ENCODE assay signal across 8 cellular contexts in the genomic region with DNA sequence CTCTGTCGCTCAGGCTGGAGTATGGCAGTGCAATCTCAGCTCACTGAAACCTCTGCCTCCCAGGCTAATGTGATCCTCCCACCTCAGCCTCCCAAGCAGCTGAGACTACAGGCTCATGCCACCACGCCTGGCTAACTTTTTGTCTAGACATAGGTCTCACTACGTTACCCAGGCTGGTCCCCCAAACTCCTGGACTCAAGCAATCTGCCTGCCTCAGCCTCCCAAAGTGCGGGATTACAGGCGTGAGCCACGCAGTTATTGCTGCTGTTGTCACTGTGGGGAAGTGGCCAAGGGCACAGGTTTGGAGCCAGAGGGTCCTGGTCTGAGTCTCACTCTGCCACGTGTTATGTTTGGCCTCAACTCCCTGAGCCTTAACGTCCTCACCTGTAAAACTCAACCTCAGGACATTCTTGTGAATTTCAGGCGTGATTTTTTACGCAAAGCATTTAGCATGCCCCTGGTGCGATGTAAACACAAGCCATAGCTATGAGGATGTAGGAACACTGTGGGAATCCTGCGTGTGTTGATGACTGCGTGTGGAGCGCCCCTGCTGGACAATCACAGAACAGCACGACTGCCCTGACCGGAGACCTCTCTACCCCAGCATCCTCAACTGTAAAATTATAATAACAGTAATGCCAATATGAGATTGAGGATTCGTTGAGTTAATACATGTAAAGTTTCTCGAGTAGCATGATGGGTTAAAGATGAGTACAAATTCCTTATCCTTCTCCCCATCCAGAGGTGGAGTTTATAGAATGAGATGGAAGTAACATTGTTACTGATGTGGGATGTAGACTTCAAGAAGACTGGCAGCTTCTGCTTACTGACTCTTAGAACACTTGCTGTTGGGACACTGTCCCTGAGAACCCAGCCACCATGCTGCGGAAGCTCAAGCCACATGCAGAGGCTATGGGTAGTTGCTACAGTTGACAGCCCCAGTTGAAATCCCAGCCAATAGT. TPM values are rescaled to one million over a fixed set of nuclear protein-coding genes. Genes with fewer than 3 reads are reported as not detected.
DNase-seq lines count a peak whose midpoint lies in the region; ATAC-seq and TF ChIP-seq lines count a peak whose summit lies in the region.

No MANE protein-coding gene starts in this region.

- H3K4me3 ChIP-seq in Panc1 (ENCODE audit: low read depth in 2 of 2, low read length in 2 of 2) (no peak overlapping the region), sigmoid colon (no peak overlapping the region)

- H3K27me3 ChIP-seq in Panc1 (ENCODE audit: control insufficient read depth, insufficient read depth, low read length) (no peaks in the 10 kb centered on the region), sigmoid colon (no peaks in the 10 kb centered on the region)

- no peak for TF ChIP-seq EP300 in sigmoid colon (IDR thresholded peaks at IDR 0.05)

- peak; percentile 69 for DNase-seq in DMS 273 (lab: John Stamatoyannopoulos, UW; ENCODE audit: unreplicated experiment)
- DNase-seq in DMS 273 treated with DMSO at 0.1 percent for 48 hours (lab: John Stamatoyannopoulos, UW) = no peak
- no peak for DNase-seq in Panc1 (ENCODE audit: low read depth, low spot score)
- peak; percentile 47 for DNase-seq in activated T-helper 2 cell treated with anti-CD3 and anti-CD28 coated beads, Interferon-gamma antibody, Interleukin-2, Interleukin-4, amounts not matched to agents 10 μg/mL and 5 μg/mL and 100 μg/mL, durations not matched to agents 14 hours and 24 hours and 36 hours (ENCODE audit: low spot score)
- DNase-seq in globus pallidus (ENCODE audit: low spot score) = peak; percentile 38
- DNase-seq in sigmoid colon = peak; percentile 75

- 28 to 33% methylated on average over 19 of the region's 19 CpGs for WGBS in sigmoid colon, 2 donors

- H3K4me1 Mint-ChIP-seq in activated T-helper 2 cell treated with anti-CD3 and anti-CD28 coated beads, Interferon-gamma antibody, Interleukin-2, Interleukin-4, amounts not matched to agents 10 μg/mL and 5 μg/mL and 100 μg/mL, durations not matched to agents 14 hours and 24 hours and 36 hours (ENCODE audit: low read depth) = peaks cover 4% of the 10 kb centered on the region

- no peaks in the 10 kb centered on the region for H3K36me3 Mint-ChIP-seq in activated T-helper 2 cell treated with anti-CD3 and anti-CD28 coated beads, Interferon-gamma antibody, Interleukin-2, Interleukin-4, amounts not matched to agents 10 μg/mL and 5 μg/mL and 100 μg/mL, durations not matched to agents 14 hours and 24 hours and 36 hours (ENCODE audit: low read depth)

- no peak for TF ChIP-seq POLR2A in sigmoid colon (IDR thresholded peaks at IDR 0.05)

- H3K4me1 ChIP-seq in Panc1 (ENCODE audit: control insufficient read depth, insufficient read depth, low read length) (no peaks in the 10 kb centered on the region), sigmoid colon (peaks cover 0 to 2% (median 0%) of the 10 kb centered on the region in 4 donors)

- no peak overlapping the region for H3K4me3 Mint-ChIP-seq in activated T-helper 2 cell treated with anti-CD3 and anti-CD28 coated beads, Interferon-gamma antibody, Interleukin-2, Interleukin-4, amounts not matched to agents 10 μg/mL and 5 μg/mL and 100 μg/mL, durations not matched to agents 14 hours and 24 hours and 36 hours (ENCODE audit: low read depth)

- H3K9me3 ChIP-seq in Panc1 (ENCODE audit: control insufficient read depth, insufficient read depth, low read depth, low read length) (no peaks in the 10 kb centered on the region), sigmoid colon (no peaks in the 10 kb centered on the region)

- peaks cover 16% of the 10 kb centered on the region for H3K27me3 Mint-ChIP-seq in activated T-helper 2 cell treated with anti-CD3 and anti-CD28 coated beads, Interferon-gamma antibody, Interleukin-2, Interleukin-4, amounts not matched to agents 10 μg/mL and 5 μg/mL and 100 μg/mL, durations not matched to agents 14 hours and 24 hours and 36 hours (ENCODE audit: low read depth)

- H3K36me3 ChIP-seq in Panc1 (ENCODE audit: control insufficient read depth, insufficient read depth, low read length) (no peaks in the 10 kb centered on the region), sigmoid colon (no peaks in the 10 kb centered on the region)

- no peak overlapping the region for H3K27ac Mint-ChIP-seq in activated T-helper 2 cell treated with anti-CD3 and anti-CD28 coated beads, Interferon-gamma antibody, Interleukin-2, Interleukin-4, amounts not matched to agents 10 μg/mL and 5 μg/mL and 100 μg/mL, durations not matched to agents 14 hours and 24 hours and 36 hours

- ATAC-seq in Panc1 (peak; percentile 87), GM19452 (IDR thresholded peaks at IDR 0.05; ENCODE audit: unreplicated experiment) (no peak), HG03039 (IDR thresholded peaks at IDR 0.05; ENCODE audit: unreplicated experiment) (no peak)

- TF ChIP-seq CTCF in Panc1 (IDR thresholded peaks at IDR 0.05) (peak; percentile 90), sigmoid colon (IDR thresholded peaks at IDR 0.05) (peak; percentile 9 to 87 (median 67))

- in situ Hi-C loops in Panc1 (cut with HindIII; ENCODE audit: low pct_unique_long_range_greater_than_20kb, low sequenced_read_pairs) = no loop called here

- intact Hi-C loops in Panc1 (cut with micrococcal nuclease; ENCODE audit: unreplicated experiment) = no loop called here
- intact Hi-C loops in activated T-helper 2 cell treated with anti-CD3 and anti-CD28 coated beads, Interferon-gamma antibody, Interleukin-2, Interleukin-4, amounts not matched to agents 10 μg/mL and 5 μg/mL and 100 μg/mL, durations not matched to agents 14 hours and 24 hours and 36 hours (cut with micrococcal nuclease) = no loop called here
- intact Hi-C loops in sigmoid colon (cut with DNase I) = no loop called here

- CTCF ChIA-PET in Panc1 (lab: Charles Lee) = interaction anchor here (0.6 kb wide), 2 partner anchors 33 to 119 kb away, joined by 3 read pairs; no protein-coding TSS in a partner anchor

- POLR2A ChIA-PET in Panc1 (lab: Charles Lee) = no interaction called here

- BruUV-seq in Panc1 (replicated peaks; lab: Mats Ljungman, UMichigan) = no TSS peak

- no peaks in the 10 kb centered on the region for H3K9me3 Mint-ChIP-seq in activated T-helper 2 cell treated with anti-CD3 and anti-CD28 coated beads, Interferon-gamma antibody, Interleukin-2, Interleukin-4, amounts not matched to agents 10 μg/mL and 5 μg/mL and 100 μg/mL, durations not matched to agents 14 hours and 24 hours and 36 hours

- H3K27ac ChIP-seq in Panc1 (ENCODE audit: low read length) (no peak overlapping the region), sigmoid colon (no peak overlapping the region)

RNA-seq across cellular contexts. Expression of gene PNMA8B, which starts 41.8 kb away (rescaled TPM):
- not detected for total RNA-seq in Panc1 (2021; ENCODE audit: unreplicated experiment)
- not detected for polyA plus RNA-seq in Panc1 (2012; ENCODE audit: insufficient read length)
- total RNA-seq in activated T-helper 2 cell treated with anti-CD3 and anti-CD28 coated beads, Interferon-gamma antibody, Interleukin-2, Interleukin-4, amounts not matched to agents 10 μg/mL and 5 μg/mL and 100 μg/mL, durations not matched to agents 14 hours and 24 hours and 36 hours = not detected in 2 replicates
- total RNA-seq in sigmoid colon = 1 to 10 TPM; 1.3 to 1.9 (median 1.6) TPM
- under 1 TPM in 2 of 3 donors, not detected in 1; 0.60 to 0.95 TPM for polyA plus RNA-seq in sigmoid colon

Comparison
In these comparisons a context has a peak if more than half of its experiments do, and no peak if none do; other contexts are left out.
1. DNase-seq: peak in DMS 273 (single experiment), activated T-helper 2 cell treated with anti-CD3 and anti-CD28 coated beads, Interferon-gamma antibody, Interleukin-2, Interleukin-4, amounts not matched to agents 10 μg/mL and 5 μg/mL and 100 μg/mL, durations not matched to agents 14 hours and 24 hours and 36 hours (single experiment), globus pallidus (single experiment) and sigmoid colon (single experiment); none in DMS 273 treated with DMSO at 0.1 percent for 48 hours (single experiment) and Panc1 (single experiment).